8 cellular contexts compared by ENCODE assay signal in the genomic region with DNA sequence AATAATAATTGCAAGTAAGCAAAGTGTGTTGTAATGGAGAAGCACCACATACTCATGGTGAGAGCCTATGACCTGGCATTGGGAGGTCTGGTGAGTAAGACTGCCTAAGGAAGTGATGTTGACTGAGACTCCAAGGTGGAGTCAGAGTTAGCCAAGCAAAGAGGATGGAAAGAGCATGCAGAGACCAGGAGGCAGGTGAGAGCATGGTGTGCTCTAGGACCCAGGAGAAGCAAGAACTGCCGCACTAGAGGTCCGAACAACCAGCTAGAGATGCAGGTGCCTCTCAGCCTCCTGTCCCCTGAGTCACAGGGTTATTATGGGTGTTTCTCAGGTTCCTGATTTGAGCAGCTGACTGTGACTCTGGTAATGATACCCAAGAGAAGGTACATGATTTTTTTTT. TPM values are rescaled to one million over a fixed set of nuclear protein-coding genes. Genes with fewer than 3 reads are reported as not detected.
DNase-seq lines count a peak whose midpoint lies in the region; ATAC-seq and TF ChIP-seq lines count a peak whose summit lies in the region.

No MANE protein-coding gene starts in this region.

- H3K27ac ChIP-seq in foreskin keratinocyte (no peak overlapping the region), aorta (ENCODE audit: low read depth in 1 of 2, low read length in 2 of 2) (peak overlapping the region; percentile 49 to 87)

- WGBS in aorta, 2 donors, result 15 to 18% methylated on average over 2 of the region's 2 CpGs

- DNase-seq in activated CD4-positive, alpha-beta T cell treated with anti-CD3 and anti-CD28 coated beads for 48 hours, result peak; percentile 39
- no peak for DNase-seq in activated CD4-positive, alpha-beta T cell treated with anti-CD3 and anti-CD28 coated beads, Interleukin-2, amount 50 U/mL, for 48 hours
- DNase-seq in HCEC 1CT, result peak; percentile 44
- peak; percentile 10 for DNase-seq in NCI-H345 treated with DMSO at 0.1 percent for 48 hours (lab: John Stamatoyannopoulos, UW; ENCODE audit: unreplicated experiment)
- DNase-seq in foreskin keratinocyte, result peak; percentile 36 to 75
- no peak for DNase-seq in aorta
- no peak for DNase-seq in NCI-H446 treated with DMSO at 0.1 percent for 48 hours (lab: John Stamatoyannopoulos, UW)
- no peak for DNase-seq in AML-193 (lab: John Stamatoyannopoulos, UW)

- no peaks in the 10 kb centered on the region for H3K9me3 ChIP-seq in aorta (ENCODE audit: control insufficient read depth, low read length)

- peaks cover 3 to 13% of the 10 kb centered on the region in 2 donors for H3K36me3 ChIP-seq in aorta (ENCODE audit: control insufficient read depth in 1 of 2, insufficient read depth in 2 of 2, low read length in 1 of 2)

- no peak for TF ChIP-seq CTCF in foreskin keratinocyte (conservative IDR thresholded peaks at IDR 0.05)

- H3K27me3 ChIP-seq in foreskin keratinocyte (no peaks in the 10 kb centered on the region), aorta (ENCODE audit: control insufficient read depth in 1 of 2, insufficient read depth in 2 of 2, low read length in 1 of 2) (no peaks in the 10 kb centered on the region)

- intact Hi-C loops in aorta (cut with DNase I), result no loop called here

- H3K4me3 ChIP-seq in aorta (ENCODE audit: low read length in 2 of 2), result no peak overlapping the region

- ATAC-seq in foreskin keratinocyte (peak; percentile 95), aorta (ENCODE audit: low FRiP score) (peak; percentile 54)

- H3K4me1 ChIP-seq in foreskin keratinocyte (no peaks in the 10 kb centered on the region), aorta (ENCODE audit: control insufficient read depth in 1 of 2, insufficient read depth in 2 of 2, low read length in 2 of 2) (peaks cover 2% of the 10 kb centered on the region in 2 donors)

RNA-seq across cellular contexts. Expression of gene ANP32B, which starts 27.3 kb away (rescaled TPM):
- 88.3 and 110 TPM in 2 replicates for total RNA-seq in foreskin keratinocyte
- polyA plus RNA-seq in foreskin keratinocyte, result 188 and 215 TPM in 2 replicates
- total RNA-seq in aorta, result 100 to 1,000 TPM in 1 of 2 donors, 10 to 100 TPM in 1; 98.6 to 111 TPM
- polyA plus RNA-seq in aorta, result 100 to 1,000 TPM; 132 to 350 TPM

RNA-seq across cellular contexts. Expression of gene NANS, which starts 46.1 kb away (rescaled TPM):
- total RNA-seq in foreskin keratinocyte (70.0 and 72.0 TPM in 2 replicates), aorta (10 to 100 TPM; 40.8 to 47.3 TPM)
- polyA plus RNA-seq in foreskin keratinocyte (79.3 and 82.3 TPM in 2 replicates), aorta (10 to 100 TPM; 39.2 to 57.1 TPM)

Comparison
In these comparisons a context has a peak if more than half of its experiments do, and no peak if none do; other contexts are left out.
1. DNase-seq: peak in activated CD4-positive, alpha-beta T cell treated with anti-CD3 and anti-CD28 coated beads for 48 hours (single experiment), HCEC 1CT (single experiment), NCI-H345 treated with DMSO at 0.1 percent for 48 hours (single experiment) and foreskin keratinocyte (2 of 2); none in activated CD4-positive, alpha-beta T cell treated with anti-CD3 and anti-CD28 coated beads, Interleukin-2, amount 50 U/mL, for 48 hours (0 of 2), aorta (0 of 2), NCI-H446 treated with DMSO at 0.1 percent for 48 hours (single experiment) and AML-193 (0 of 2).